In genomic region chr13:20495087-20496023, GRCh38 we compare ENCODE assay signal across 9 cellular contexts. TPM values are rescaled to one million over a fixed set of nuclear protein-coding genes. Genes with fewer than 3 reads are reported as not detected.
DNase-seq lines count a peak whose midpoint lies in the region; ATAC-seq, FAIRE-seq and TF ChIP-seq lines count a peak whose summit lies in the region.
"Had no signal": no experiment of that assay in that cellular context is flagged by ENCODE, and none has a peak within 500 bp of the region (broad histone marks: within the 10 kb centered on the region; RNA-seq: fewer than 3 reads in every experiment).

No MANE protein-coding gene starts in this region.

- no peak overlapping the region for H3K14ac ChIP-seq in mesenchymal stem cell (ENCODE audit: low read length in 2 of 2)

- POLR2A ChIA-PET in activated CD4-positive, alpha-beta memory T cell treated with anti-CD3 and anti-CD28 coated beads, Interleukin-2, amount 10 ng/mL, durations not matched to agents 7 days and 5 days (lab: Charles Lee): interaction anchor here (0.9 to 1.2 kb wide), 3 partner anchors 19 to 681 kb away, joined by 3 to 4 read pairs (median 3); partner anchors contain the start of genes MRPL57 and SKA3

- no peak overlapping the region for H3K23ac ChIP-seq in mesenchymal stem cell (ENCODE audit: low read length in 2 of 2)

- CTCF ChIA-PET in activated CD4-positive, alpha-beta memory T cell treated with anti-CD3 and anti-CD28 coated beads, Interleukin-2, amount 10 ng/mL, durations not matched to agents 7 days and 5 days (lab: Charles Lee): interaction anchor here (1.0 to 6.4 kb wide), 11 partner anchors 19 to 430 kb away, joined by 3 to 77 read pairs (median 4); partner anchors contain the start of gene IL17D

- peak; percentile 58 for DNase-seq in D721Med (ENCODE audit: insufficient read length, low spot score)
- peak; percentile 58 for DNase-seq in HCEC 1CT
- DNase-seq in NCI-H82 (lab: John Stamatoyannopoulos, UW): peak; percentile 89
- peak; percentile 70 for DNase-seq in activated CD4-positive, alpha-beta memory T cell treated with anti-CD3 and anti-CD28 coated beads, Interleukin-2, amount 10 ng/mL, durations not matched to agents 7 days and 5 days
- peak; percentile 59 to 63 (median 61) for DNase-seq in effector memory CD8-positive, alpha-beta T cell
- DNase-seq in mesenchymal stem cell: peak; percentile 70
- DNase-seq in stimulated activated CD8-positive, alpha-beta memory T cell treated with anti-CD3 and anti-CD28 coated beads, Interleukin-4, amount 100 ng/mL, for 48 hours: peak; percentile 74

- H2BK120ac ChIP-seq in mesenchymal stem cell (ENCODE audit: low read depth, low read length): no peak overlapping the region

- H2AFZ ChIP-seq in mesenchymal stem cell (ENCODE audit: low read depth, low read length): no peak overlapping the region

- no peak overlapping the region for H4K91ac ChIP-seq in mesenchymal stem cell (ENCODE audit: low read length)

- H2AK5ac ChIP-seq in mesenchymal stem cell (ENCODE audit: low read length, severe bottlenecking): no peak overlapping the region

- TF ChIP-seq CTCF in D721Med (IDR thresholded peaks at IDR 0.05; ENCODE audit: insufficient read depth, missing control alignments): peak; percentile 92

- peaks cover 7% of the 10 kb centered on the region for H3K9me3 Mint-ChIP-seq in activated CD4-positive, alpha-beta memory T cell treated with anti-CD3 and anti-CD28 coated beads, Interleukin-2, amount 10 ng/mL, durations not matched to agents 7 days and 5 days
- no peaks in the 10 kb centered on the region for H3K9me3 Mint-ChIP-seq in effector memory CD8-positive, alpha-beta T cell

- H3K36me3 Mint-ChIP-seq in activated CD4-positive, alpha-beta memory T cell treated with anti-CD3 and anti-CD28 coated beads, Interleukin-2, amount 10 ng/mL, durations not matched to agents 7 days and 5 days (ENCODE audit: low read depth): peaks cover 5% of the 10 kb centered on the region
- no peaks in the 10 kb centered on the region for H3K36me3 Mint-ChIP-seq in effector memory CD8-positive, alpha-beta T cell (ENCODE audit: insufficient read depth)

- H3K27me3 ChIP-seq in mesenchymal stem cell (ENCODE audit: control insufficient read depth in 1 of 2, insufficient read depth in 1 of 2, low read length in 2 of 2): no peaks in the 10 kb centered on the region

- no peak overlapping the region for H2BK12ac ChIP-seq in mesenchymal stem cell (ENCODE audit: low read length in 2 of 2)

- H3K4me1 Mint-ChIP-seq in activated CD4-positive, alpha-beta memory T cell treated with anti-CD3 and anti-CD28 coated beads, Interleukin-2, amount 10 ng/mL, durations not matched to agents 7 days and 5 days: peaks cover 7% of the 10 kb centered on the region
- H3K4me1 Mint-ChIP-seq in effector memory CD8-positive, alpha-beta T cell (ENCODE audit: low read depth in 2 of 2): peaks cover 0 to 4% of the 10 kb centered on the region in 2 donors

- peak; percentile 61 for FAIRE-seq in D721Med (lab: Jason Lieb, UNC)

- no peak overlapping the region for H2BK5ac ChIP-seq in mesenchymal stem cell (ENCODE audit: low read depth, low read length, poor library complexity, severe bottlenecking)

- H3K18ac ChIP-seq in mesenchymal stem cell (ENCODE audit: low read depth in 1 of 2, low read length in 2 of 2): peak overlapping the region in 1 of 2 experiments; percentile 14

- H3K4me2 ChIP-seq in mesenchymal stem cell (ENCODE audit: low read length, poor library complexity, severe bottlenecking): peak overlapping the region; percentile 68

- H3K27me3 Mint-ChIP-seq in activated CD4-positive, alpha-beta memory T cell treated with anti-CD3 and anti-CD28 coated beads, Interleukin-2, amount 10 ng/mL, durations not matched to agents 7 days and 5 days: no peaks in the 10 kb centered on the region
- H3K27me3 Mint-ChIP-seq in effector memory CD8-positive, alpha-beta T cell: no peaks in the 10 kb centered on the region
- H3K27me3 Mint-ChIP-seq: activated naive CD8-positive, alpha-beta T cell had no signal

- no peaks in the 10 kb centered on the region for H3K79me1 ChIP-seq in mesenchymal stem cell (replicated peaks; ENCODE audit: low read length, poor library complexity, severe bottlenecking)

- peak overlapping the region in 1 of 2 experiments; percentile 17 for H3K4me3 ChIP-seq in mesenchymal stem cell (ENCODE audit: insufficient read depth in 1 of 2, low read depth in 1 of 2, low read length in 2 of 2)

- H3K36me3 ChIP-seq in mesenchymal stem cell (ENCODE audit: control insufficient read depth in 1 of 2, insufficient read depth in 2 of 2, low read depth in 1 of 2, low read length in 2 of 2): peaks cover 0 to 2% of the 10 kb centered on the region in 2 experiments

- no peak overlapping the region for H4K8ac ChIP-seq in mesenchymal stem cell (ENCODE audit: low read length)

- no peaks in the 10 kb centered on the region for H3K9me3 ChIP-seq in mesenchymal stem cell (ENCODE audit: control insufficient read depth, low read length)

- H3K4ac ChIP-seq in mesenchymal stem cell (ENCODE audit: low read depth in 1 of 2, low read length in 2 of 2): no peak overlapping the region

- H3K4me1 ChIP-seq in mesenchymal stem cell (ENCODE audit: control insufficient read depth, insufficient read depth, low read depth, low read length): peaks cover 2% of the 10 kb centered on the region

- H3K4me3 Mint-ChIP-seq in activated CD4-positive, alpha-beta memory T cell treated with anti-CD3 and anti-CD28 coated beads, Interleukin-2, amount 10 ng/mL, durations not matched to agents 7 days and 5 days: no peak overlapping the region
- no peak overlapping the region for H3K4me3 Mint-ChIP-seq in effector memory CD8-positive, alpha-beta T cell
- H3K4me3 Mint-ChIP-seq: activated naive CD8-positive, alpha-beta T cell had no signal

- no peak overlapping the region for H2BK15ac ChIP-seq in mesenchymal stem cell (ENCODE audit: low read depth, poor library complexity, severe bottlenecking)

- 48% methylated on average over 14 of the region's 14 CpGs for WGBS in mesenchymal stem cell

- no peak overlapping the region for H3K27ac Mint-ChIP-seq in activated CD4-positive, alpha-beta memory T cell treated with anti-CD3 and anti-CD28 coated beads, Interleukin-2, amount 10 ng/mL, durations not matched to agents 7 days and 5 days
- H3K27ac Mint-ChIP-seq in effector memory CD8-positive, alpha-beta T cell: no peak overlapping the region
- H3K27ac Mint-ChIP-seq: activated naive CD8-positive, alpha-beta T cell had no signal

- peak; percentile 94 for ATAC-seq in effector memory CD8-positive, alpha-beta T cell (replicated peaks)
- no peak for ATAC-seq in HG03196 (IDR thresholded peaks at IDR 0.05; ENCODE audit: unreplicated experiment)

- H3K9ac ChIP-seq in mesenchymal stem cell (ENCODE audit: low read length): peak overlapping the region; percentile 84

- no peak overlapping the region for H3K27ac ChIP-seq in mesenchymal stem cell (ENCODE audit: low read length, poor library complexity, severe bottlenecking)

RNA-seq across cellular contexts. Expression of gene CRYL1, which starts 30.3 kb away (rescaled TPM):
- 10 to 100 TPM; 20.1 to 22.8 TPM for total RNA-seq in activated CD4-positive, alpha-beta memory T cell treated with anti-CD3 and anti-CD28 coated beads, Interleukin-2, amount 10 ng/mL, durations not matched to agents 7 days and 5 days
- 5.0 TPM for polyA plus RNA-seq in mesenchymal stem cell (2013, experiment 1 of 2)
- polyA plus RNA-seq in mesenchymal stem cell (2013, experiment 2 of 2): 4.7 TPM
